Comparison of ENCODE assay signal across 8 cellular contexts in genomic region chr7:140625908-140626868, GRCh38. TPM values are rescaled to one million over a fixed set of nuclear protein-coding genes. Genes with fewer than 3 reads are reported as not detected.
DNase-seq lines count a peak whose midpoint lies in the region; ATAC-seq and TF ChIP-seq lines count a peak whose summit lies in the region.

No MANE protein-coding gene starts in this region.

- H3K4me3 ChIP-seq in Panc1 (ENCODE audit: low read depth in 2 of 2, low read length in 2 of 2) = peak overlapping the region in 1 of 2 experiments; percentile 1; a peak in 1 of 4 replicates
- no peak overlapping the region for H3K4me3 ChIP-seq in fibroblast of pulmonary artery (replicated peaks; ENCODE audit: low read depth, low read length)
- H3K4me3 ChIP-seq in neural progenitor cell = no peak overlapping the region

- no peak for TF ChIP-seq CTCF in Panc1 (IDR thresholded peaks at IDR 0.05)
- TF ChIP-seq CTCF in fibroblast of pulmonary artery (IDR thresholded peaks at IDR 0.05; ENCODE audit: low read length, missing control alignments) = no peak
- TF ChIP-seq CTCF in neural progenitor cell (IDR thresholded peaks at IDR 0.05) = no peak

- peaks cover 24% of the 10 kb centered on the region for H3K36me3 Mint-ChIP-seq in neural progenitor cell
- H3K36me3 Mint-ChIP-seq in stimulated activated naive B cell treated with anti-CD40 and anti-IgM and Interleukin-4, amounts not matched to agents 10 μg/mL and 1 μg/mL and 100 μg/mL, for 72 hours = no peaks in the 10 kb centered on the region
- no peaks in the 10 kb centered on the region for H3K36me3 Mint-ChIP-seq in activated naive CD4-positive, alpha-beta T cell treated with anti-CD3 and anti-CD28 coated beads, Interleukin-2, amount 10 ng/mL, durations not matched to agents 7 days and 5 days

- H3K27ac ChIP-seq in Panc1 (ENCODE audit: low read length) (peak overlapping the region; percentile 48), neural progenitor cell (peak overlapping the region; percentile 72)

- no peak overlapping the region for H2AFZ ChIP-seq in neural progenitor cell (replicated peaks)

- H3K79me2 ChIP-seq in neural progenitor cell (ENCODE audit: low read depth) = no peaks in the 10 kb centered on the region

- intact Hi-C loops in Panc1 (cut with micrococcal nuclease; ENCODE audit: unreplicated experiment) = no loop called here

- H3K27me3 Mint-ChIP-seq in neural progenitor cell (ENCODE audit: insufficient read depth, low read depth) = no peaks in the 10 kb centered on the region
- peaks cover 15 to 26% of the 10 kb centered on the region in 2 donors for H3K27me3 Mint-ChIP-seq in stimulated activated naive B cell treated with anti-CD40 and anti-IgM and Interleukin-4, amounts not matched to agents 10 μg/mL and 1 μg/mL and 100 μg/mL, for 72 hours
- peaks cover 24% of the 10 kb centered on the region for H3K27me3 Mint-ChIP-seq in activated naive CD4-positive, alpha-beta T cell treated with anti-CD3 and anti-CD28 coated beads, Interleukin-2, amount 10 ng/mL, durations not matched to agents 7 days and 5 days

- no peaks in the 10 kb centered on the region for H3K9me3 Mint-ChIP-seq in neural progenitor cell
- no peaks in the 10 kb centered on the region for H3K9me3 Mint-ChIP-seq in stimulated activated naive B cell treated with anti-CD40 and anti-IgM and Interleukin-4, amounts not matched to agents 10 μg/mL and 1 μg/mL and 100 μg/mL, for 72 hours
- no peaks in the 10 kb centered on the region for H3K9me3 Mint-ChIP-seq in activated naive CD4-positive, alpha-beta T cell treated with anti-CD3 and anti-CD28 coated beads, Interleukin-2, amount 10 ng/mL, durations not matched to agents 7 days and 5 days

- in situ Hi-C loops in G401 (cut with HindIII; ENCODE audit: low sequenced_read_pairs) (no loop called here), Panc1 (cut with HindIII; ENCODE audit: low pct_unique_long_range_greater_than_20kb, low sequenced_read_pairs) (no loop called here)

- peaks cover 14% of the 10 kb centered on the region for H3K4me1 Mint-ChIP-seq in neural progenitor cell
- no peaks in the 10 kb centered on the region for H3K4me1 Mint-ChIP-seq in stimulated activated naive B cell treated with anti-CD40 and anti-IgM and Interleukin-4, amounts not matched to agents 10 μg/mL and 1 μg/mL and 100 μg/mL, for 72 hours
- H3K4me1 Mint-ChIP-seq in activated naive CD4-positive, alpha-beta T cell treated with anti-CD3 and anti-CD28 coated beads, Interleukin-2, amount 10 ng/mL, durations not matched to agents 7 days and 5 days = no peaks in the 10 kb centered on the region

- H3K36me3 ChIP-seq in Panc1 (ENCODE audit: control insufficient read depth, insufficient read depth, low read length) (no peaks in the 10 kb centered on the region), neural progenitor cell (no peaks in the 10 kb centered on the region)

- H4K20me1 ChIP-seq in neural progenitor cell (ENCODE audit: low read depth) = peaks cover 33% of the 10 kb centered on the region

- H3K9me3 ChIP-seq in Panc1 (ENCODE audit: control insufficient read depth, insufficient read depth, low read depth, low read length) (no peaks in the 10 kb centered on the region), neural progenitor cell (ENCODE audit: low read depth) (no peaks in the 10 kb centered on the region)

- H3K27me3 ChIP-seq in Panc1 (ENCODE audit: control insufficient read depth, insufficient read depth, low read length) (no peaks in the 10 kb centered on the region), neural progenitor cell (no peaks in the 10 kb centered on the region)

- peak overlapping the region; percentile 42 for H3K4me2 ChIP-seq in neural progenitor cell

- no peak overlapping the region for H3K9ac ChIP-seq in neural progenitor cell

- CTCF ChIA-PET in Panc1 (lab: Charles Lee) = interaction anchor here (0.6 to 0.7 kb wide), 3 partner anchors 91 to 131 kb away, joined by 3 to 4 read pairs (median 4); no protein-coding TSS in a partner anchor
- CTCF ChIA-PET in activated naive CD4-positive, alpha-beta T cell treated with anti-CD3 and anti-CD28 coated beads, Interleukin-2, amount 10 ng/mL, durations not matched to agents 7 days and 5 days (lab: Charles Lee) = interaction anchor here (1.3 kb wide), 1 partner anchor 150 kb away, joined by 3 read pairs; no protein-coding TSS in a partner anchor

- H3K27ac Mint-ChIP-seq in neural progenitor cell = peak overlapping the region; percentile 57
- H3K27ac Mint-ChIP-seq in stimulated activated naive B cell treated with anti-CD40 and anti-IgM and Interleukin-4, amounts not matched to agents 10 μg/mL and 1 μg/mL and 100 μg/mL, for 72 hours = no peak overlapping the region
- H3K27ac Mint-ChIP-seq in activated naive CD4-positive, alpha-beta T cell treated with anti-CD3 and anti-CD28 coated beads, Interleukin-2, amount 10 ng/mL, durations not matched to agents 7 days and 5 days = no peak overlapping the region

- H3K4me1 ChIP-seq in Panc1 (ENCODE audit: control insufficient read depth, insufficient read depth, low read length) = peaks cover 5% of the 10 kb centered on the region; the same call in 1 of the 2 replicates
- H3K4me1 ChIP-seq in neural progenitor cell = peaks cover 7% of the 10 kb centered on the region

- ATAC-seq in Panc1 = peak; percentile 92
- ATAC-seq in GM18861 (IDR thresholded peaks at IDR 0.05; ENCODE audit: unreplicated experiment) = no peak
- no peak for ATAC-seq in stimulated activated naive B cell treated with anti-CD40 and anti-IgM and Interleukin-4, amounts not matched to agents 10 μg/mL and 1 μg/mL and 100 μg/mL, for 72 hours (replicated peaks)

- POLR2A ChIA-PET in Panc1 (lab: Charles Lee) = no interaction called here

- BruUV-seq in Panc1 (replicated peaks; lab: Mats Ljungman, UMichigan) = no TSS peak

- peaks cover 6% of the 10 kb centered on the region for H3F3A ChIP-seq in neural progenitor cell (ENCODE audit: low read depth)

- no peak overlapping the region for H3K4me3 Mint-ChIP-seq in neural progenitor cell
- H3K4me3 Mint-ChIP-seq in stimulated activated naive B cell treated with anti-CD40 and anti-IgM and Interleukin-4, amounts not matched to agents 10 μg/mL and 1 μg/mL and 100 μg/mL, for 72 hours = no peak overlapping the region
- no peak overlapping the region for H3K4me3 Mint-ChIP-seq in activated naive CD4-positive, alpha-beta T cell treated with anti-CD3 and anti-CD28 coated beads, Interleukin-2, amount 10 ng/mL, durations not matched to agents 7 days and 5 days

- DNase-seq in G401 (ENCODE audit: low spot score) (peak; percentile 47), Panc1 (ENCODE audit: low read depth, low spot score) (no peak), fibroblast of pulmonary artery (ENCODE audit: low read depth) (peak; percentile 98), neural progenitor cell (ENCODE audit: low spot score) (peak; percentile 48), NOMO-1 treated with dmso at 0.1 percent for 144 hours (lab: John Stamatoyannopoulos, UW; ENCODE audit: unreplicated experiment) (no peak)
- DNase-seq in stimulated activated naive B cell treated with anti-CD40 and anti-IgM and Interleukin-4, amounts not matched to agents 10 μg/mL and 1 μg/mL and 100 μg/mL, for 72 hours = no peak
- DNase-seq in activated naive CD4-positive, alpha-beta T cell treated with anti-CD3 and anti-CD28 coated beads, Interleukin-2, amount 10 ng/mL, durations not matched to agents 7 days and 5 days = no peak

RNA-seq across cellular contexts. Expression of gene DENND2A, which starts 14.4 kb away (rescaled TPM):
- 7.9 and 13.4 TPM in 2 replicates for total RNA-seq in G401 (2014; rRNA removed; shearing (Covaris generic))
- total RNA-seq in Panc1 (2021; ENCODE audit: unreplicated experiment) (1.4 TPM), neural progenitor cell (ENCODE audit: low replicate concordance) (23.7 and 27.0 TPM in 2 replicates)
- polyA plus RNA-seq in Panc1 (2012; ENCODE audit: insufficient read length) = 2.3 TPM

RNA-seq across cellular contexts. Expression of gene ADCK2, which starts 46.6 kb away (rescaled TPM):
- total RNA-seq in G401 (2014; rRNA removed; shearing (Covaris generic)) = 22.3 and 26.3 TPM in 2 replicates
- total RNA-seq in Panc1 (2021; ENCODE audit: unreplicated experiment) (21.6 TPM), neural progenitor cell (ENCODE audit: low replicate concordance) (7.8 and 12.3 TPM in 2 replicates)
- polyA plus RNA-seq in Panc1 (2012; ENCODE audit: insufficient read length) = 28.6 TPM

Comparison
In these comparisons a context has a peak if more than half of its experiments do, and no peak if none do; other contexts are left out.
1. DNase-seq: peak in G401 (single experiment), fibroblast of pulmonary artery (single experiment) and neural progenitor cell (single experiment); none in Panc1 (single experiment), NOMO-1 treated with dmso at 0.1 percent for 144 hours (single experiment), stimulated activated naive B cell treated with anti-CD40 and anti-IgM and Interleukin-4, amounts not matched to agents 10 μg/mL and 1 μg/mL and 100 μg/mL, for 72 hours (single experiment) and activated naive CD4-positive, alpha-beta T cell treated with anti-CD3 and anti-CD28 coated beads, Interleukin-2, amount 10 ng/mL, durations not matched to agents 7 days and 5 days (single experiment).